ENCODE assay signal across 8 cellular contexts in the genomic region with DNA sequence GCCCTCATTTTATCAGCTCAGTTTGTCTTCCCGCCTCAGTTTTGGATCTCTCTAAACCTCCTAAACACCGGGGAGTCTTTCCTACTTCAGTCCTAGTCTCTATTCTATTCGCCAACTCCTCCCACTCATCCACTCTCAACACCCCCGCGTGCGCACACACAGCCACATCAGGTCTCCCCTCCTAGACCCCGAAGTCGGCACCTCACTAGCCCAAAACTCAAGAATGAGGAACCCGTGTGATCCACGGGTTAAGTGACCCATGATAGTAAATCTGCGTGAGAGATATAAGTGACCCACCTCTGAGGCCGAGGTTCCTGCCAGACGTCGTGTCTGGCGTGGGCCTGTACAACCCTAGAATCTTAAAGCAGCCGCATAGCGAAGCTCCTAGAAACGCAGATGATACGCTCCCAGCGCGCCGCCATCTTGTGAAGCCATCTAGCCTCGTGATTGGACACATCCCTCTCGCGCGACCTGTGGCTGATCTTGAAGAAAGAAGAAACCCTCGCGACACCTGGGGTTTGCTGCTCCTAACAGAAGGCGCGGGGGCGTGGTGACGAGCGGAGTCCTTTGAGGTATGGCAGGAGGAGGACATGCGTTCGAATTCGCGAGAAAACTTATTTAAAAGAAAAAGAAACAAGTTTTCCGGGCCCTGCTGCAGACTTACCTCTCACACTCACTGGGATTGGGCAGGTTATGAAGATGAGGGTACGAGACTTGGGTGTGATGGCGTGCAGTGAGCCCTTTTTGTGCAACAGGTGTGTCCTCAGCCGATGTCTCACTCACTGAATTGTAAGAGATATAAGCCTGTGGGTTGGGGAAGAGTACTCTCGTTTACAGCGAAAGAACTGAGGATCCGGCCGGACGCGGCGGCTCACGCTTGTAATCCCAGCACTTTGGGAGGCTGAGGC. TPM values are rescaled to one million over a fixed set of nuclear protein-coding genes. Genes with fewer than 3 reads are reported as not detected.
DNase-seq lines count a peak whose midpoint lies in the region; FAIRE-seq and TF ChIP-seq lines count a peak whose summit lies in the region.

A gene with protein sequence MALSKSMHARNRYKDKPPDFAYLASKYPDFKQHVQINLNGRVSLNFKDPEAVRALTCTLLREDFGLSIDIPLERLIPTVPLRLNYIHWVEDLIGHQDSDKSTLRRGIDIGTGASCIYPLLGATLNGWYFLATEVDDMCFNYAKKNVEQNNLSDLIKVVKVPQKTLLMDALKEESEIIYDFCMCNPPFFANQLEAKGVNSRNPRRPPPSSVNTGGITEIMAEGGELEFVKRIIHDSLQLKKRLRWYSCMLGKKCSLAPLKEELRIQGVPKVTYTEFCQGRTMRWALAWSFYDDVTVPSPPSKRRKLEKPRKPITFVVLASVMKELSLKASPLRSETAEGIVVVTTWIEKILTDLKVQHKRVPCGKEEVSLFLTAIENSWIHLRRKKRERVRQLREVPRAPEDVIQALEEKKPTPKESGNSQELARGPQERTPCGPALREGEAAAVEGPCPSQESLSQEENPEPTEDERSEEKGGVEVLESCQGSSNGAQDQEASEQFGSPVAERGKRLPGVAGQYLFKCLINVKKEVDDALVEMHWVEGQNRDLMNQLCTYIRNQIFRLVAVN (minus strand): TSS at position 427 of the 908 bp plus-strand sequence. CDS start 9,557 bp downstream, outside the sequence.

- peak; percentile 98 for FAIRE-seq in G401.6 (lab: Jason Lieb, UNC)

- H3K27ac ChIP-seq in MM.1S (ENCODE audit: low read length) (peak within 1 kb of the TSS; percentile 73), neural cell (ENCODE audit: low read length) (peak within 1 kb of the TSS; percentile 91), stomach (peak within 1 kb of the TSS; percentile 84 to 94 (median 92))

- TF ChIP-seq EP300 in neural cell (conservative IDR thresholded peaks at IDR 0.05; ENCODE audit: poor library complexity, severe bottlenecking) (peak; percentile 67), stomach (IDR thresholded peaks at IDR 0.05) (no peak)

- no peaks in the 10 kb centered on the region for H3K27me3 ChIP-seq in MM.1S (replicated peaks; ENCODE audit: insufficient read depth, low read length)
- no peaks in the 10 kb centered on the region for H3K27me3 ChIP-seq in neural cell (ENCODE audit: insufficient read depth, low read depth, low read length)
- H3K27me3 ChIP-seq in stomach = no peaks in the 10 kb centered on the region

- H3K9me3 ChIP-seq in MM.1S (replicated peaks; ENCODE audit: insufficient read depth, low read length) (no peaks in the 10 kb centered on the region), neural cell (ENCODE audit: low read length) (no peaks in the 10 kb centered on the region), stomach (no peaks in the 10 kb centered on the region)

- DNase-seq in HCEC 1CT (peak; percentile 98), MM.1S (peak; percentile 99), SHP77 treated with DMSO at 0.1 percent for 48 hours (lab: John Stamatoyannopoulos, UW) (peak; percentile 98), fibroblast of villous mesenchyme (ENCODE audit: low read depth) (peak; percentile 99), stomach (peak; percentile 98)
- peak; percentile 93 for DNase-seq in activated effector memory CD4-positive, alpha-beta T cell treated with Interleukin-2 at 50 U/mL for 16 hours

- WGBS in stomach, 5 donors = 0 to 1% (median 1%) methylated on average over 43 to 49 of the region's 49 CpGs

- no peaks in the 10 kb centered on the region for H4K20me1 ChIP-seq in MM.1S (ENCODE audit: insufficient read depth, low read length)
- H4K20me1 ChIP-seq in neural cell (ENCODE audit: insufficient read depth) = no peaks in the 10 kb centered on the region

- peak within 1 kb of the TSS; percentile 88 for H3K4me3 ChIP-seq in MM.1S (ENCODE audit: low read length)
- peak within 1 kb of the TSS; percentile 95 for H3K4me3 ChIP-seq in fibroblast of villous mesenchyme (ENCODE audit: low read depth, low read length)
- H3K4me3 ChIP-seq in neural cell (ENCODE audit: low read length) = peak within 1 kb of the TSS; percentile 67
- peak within 1 kb of the TSS; percentile 70 to 81 (median 73) for H3K4me3 ChIP-seq in stomach

- H2AFZ ChIP-seq in MM.1S (ENCODE audit: low read length) = peak within 1 kb of the TSS; percentile 72
- H2AFZ ChIP-seq in neural cell (ENCODE audit: low read depth, low read length) = peak within 1 kb of the TSS; percentile 87

- H3K9ac ChIP-seq in MM.1S (ENCODE audit: low read length) (peak within 1 kb of the TSS; percentile 76), neural cell (ENCODE audit: low read length) (peak within 1 kb of the TSS; percentile 78)

- H3K36me3 ChIP-seq in MM.1S (replicated peaks; ENCODE audit: insufficient read depth, low read length) = no peaks in the 10 kb centered on the region
- H3K36me3 ChIP-seq in neural cell (ENCODE audit: insufficient read depth, low read length) = no peaks in the 10 kb centered on the region
- no peaks in the 10 kb centered on the region for H3K36me3 ChIP-seq in stomach

- TF ChIP-seq RAD21 in neural cell (conservative IDR thresholded peaks at IDR 0.05) = peak; percentile 61

- H3F3A ChIP-seq in MM.1S (ENCODE audit: insufficient read depth, low read length) (peaks cover 12% of the 10 kb centered on the region; the same call in 1 of the 2 replicates), neural cell (ENCODE audit: insufficient read depth, low read length, poor library complexity, severe bottlenecking) (peaks cover 7% of the 10 kb centered on the region)

- H3K4me1 ChIP-seq in MM.1S (ENCODE audit: low read length) (peaks cover 11% of the 10 kb centered on the region), stomach (peaks cover 10 to 38% (median 29%) of the 10 kb centered on the region in 4 donors)

- H3K79me2 ChIP-seq in MM.1S (ENCODE audit: low read length) = peaks cover 38% of the 10 kb centered on the region
- H3K79me2 ChIP-seq in neural cell (replicated peaks; ENCODE audit: insufficient read depth, low read length) = peaks cover 29% of the 10 kb centered on the region

- H3K9me2 ChIP-seq in MM.1S (replicated peaks; ENCODE audit: insufficient read depth, low read length) (no peaks in the 10 kb centered on the region), neural cell (ENCODE audit: insufficient read depth, low read length) (no peaks in the 10 kb centered on the region)

- intact Hi-C loops in stomach (cut with DNase I; ENCODE audit: low total_unique reads) = no loop called here

- peak in 2 of 4 donors; percentile 23 to 60 for TF ChIP-seq POLR2A in stomach (IDR thresholded peaks at IDR 0.05)

- no peak for TF ChIP-seq CTCF in MM.1S (IDR thresholded peaks at IDR 0.05; ENCODE audit: low read length)
- no peak for TF ChIP-seq CTCF in fibroblast of villous mesenchyme (IDR thresholded peaks at IDR 0.05; ENCODE audit: insufficient read depth, low read depth, low read length)
- no peak for TF ChIP-seq CTCF in neural cell (IDR thresholded peaks at IDR 0.05; ENCODE audit: poor library complexity, severe bottlenecking)
- TF ChIP-seq CTCF in stomach (IDR thresholded peaks at IDR 0.05) = no peak

- H3K4me2 ChIP-seq in MM.1S (ENCODE audit: low read depth, low read length) (peak within 1 kb of the TSS; percentile 66), neural cell (ENCODE audit: low read length) (peak within 1 kb of the TSS; percentile 88)

TF ChIP-seq in neural cell, 6 proteins besides CTCF, POLR2A, EP300 and RAD21:
- peak; percentile 99 for TF ChIP-seq MXI1 (conservative IDR thresholded peaks at IDR 0.05; ENCODE audit: poor library complexity, severe bottlenecking)
- no peak for TF ChIP-seq EZH2 (IDR thresholded peaks at IDR 0.05; ENCODE audit: borderline replicate concordance, insufficient read depth, low read length, poor library complexity, severe bottlenecking)
- peak; percentile 84 for TF ChIP-seq REST (IDR thresholded peaks at IDR 0.05; ENCODE audit: borderline replicate concordance)
- no peak for TF ChIP-seq SMC3 (conservative IDR thresholded peaks at IDR 0.05; ENCODE audit: poor library complexity)
- peak; percentile 81 for TF ChIP-seq TAF1 (IDR thresholded peaks at IDR 0.05; ENCODE audit: low read depth)
- TF ChIP-seq POLR2AphosphoS5 (IDR thresholded peaks at IDR 0.05) = peak; percentile 77

RNA-seq across cellular contexts. Expression of the gene that starts here (rescaled TPM):
- total RNA-seq in fibroblast of villous mesenchyme = 13.5 and 16.8 TPM in 2 replicates
- 18.7 and 20.3 TPM in 2 replicates for polyA plus RNA-seq in neural cell
- polyA minus RNA-seq in neural cell = 32.4 and 43.6 TPM in 2 replicates
- total RNA-seq in stomach = 100 to 1,000 TPM in 1 of 5 donors, 10 to 100 TPM in 4; 12.3 to 108 (median 23.5) TPM
- polyA plus RNA-seq in stomach = 10 to 100 TPM; 11.3 to 19.5 (median 13.4) TPM

Comparison
In these comparisons a context has a peak if more than half of its experiments do, and no peak if none do; other contexts are left out.
1. Peak in every context shown above with its lines: DNase-seq, H3K4me3 ChIP-seq and H3K27ac ChIP-seq.